ENCODE assay signal across 25 cellular contexts in genomic region chr3:178284180-178284579, GRCh38.
"Had no signal": no experiment of that assay in that cellular context is flagged by ENCODE, and none has a peak within 500 bp of the region (broad histone marks: within the 10 kb centered on the region; RNA-seq: fewer than 3 reads in every experiment).

No MANE protein-coding gene starts in this region.

- H3K4me1 Mint-ChIP-seq: naive thymus-derived CD8-positive, alpha-beta T cell; nephron progenitor cell; stimulated activated effector memory CD8-positive, alpha-beta T cell treated with anti-CD3 and anti-CD28 coated beads, Interleukin-12 subunit alpha, Interleukin-12 subunit beta, amount 100 ng/mL, for 72 hours had no signal

- DNase-seq: central memory CD4-positive, alpha-beta T cell; dorsolateral prefrontal cortex; effector CD4-positive, alpha-beta T cell; esophagus squamous epithelium; foreskin fibroblast; gastrocnemius medialis; heart left ventricle; left ventricle myocardium inferior; lower lobe of right lung; naive thymus-derived CD8-positive, alpha-beta T cell; nephron progenitor cell; nucleus accumbens; right cardiac atrium; sigmoid colon; stimulated activated CD4-positive, alpha-beta T cell treated with anti-CD3 and anti-CD28 coated beads, Interleukin-2, amount 100 ng/mL, for 24 hours; stimulated activated CD4-positive, alpha-beta T cell treated with anti-CD3 and anti-CD28 coated beads, Interleukin-4, amount 100 ng/mL, for 24 hours; stimulated activated naive CD8-positive, alpha-beta T cell treated with anti-CD3 and anti-CD28 coated beads, Interleukin-15, Interleukin-2, amounts not matched to agents 100 U/mL and 50 U/mL, for 24 hours; substantia nigra; testis; tibial artery had no signal

- H3K36me3 ChIP-seq: esophagus squamous epithelium, gastrocnemius medialis, heart left ventricle, left ventricle myocardium inferior, lower lobe of right lung, prostate gland, sigmoid colon, tibial artery had no signal

- H3K9me3 ChIP-seq: prostate gland, testis had no signal

- H3K4me3 Mint-ChIP-seq: naive thymus-derived CD8-positive, alpha-beta T cell; nephron progenitor cell; stimulated activated effector memory CD8-positive, alpha-beta T cell treated with anti-CD3 and anti-CD28 coated beads, Interleukin-12 subunit alpha, Interleukin-12 subunit beta, amount 100 ng/mL, for 72 hours; type B pancreatic cell had no signal

- H3K27me3 ChIP-seq: dorsolateral prefrontal cortex, esophagus squamous epithelium, gastrocnemius medialis, heart left ventricle, hepatocyte, sigmoid colon, testis, tibial artery had no signal

- H3K27me3 Mint-ChIP-seq: type B pancreatic cell had no signal

- H3K27ac ChIP-seq: dorsolateral prefrontal cortex, epithelial cell of prostate, esophagus squamous epithelium, gastrocnemius medialis, heart left ventricle, hepatocyte, left ventricle myocardium inferior, lower lobe of right lung, prostate gland, sigmoid colon, testis, tibial artery had no signal

- H3K4me1 ChIP-seq: esophagus squamous epithelium, gastrocnemius medialis, heart left ventricle, left ventricle myocardium inferior, lower lobe of right lung, prostate gland, testis had no signal

- H3K36me3 Mint-ChIP-seq: stimulated activated effector memory CD8-positive, alpha-beta T cell treated with anti-CD3 and anti-CD28 coated beads, Interleukin-12 subunit alpha, Interleukin-12 subunit beta, amount 100 ng/mL, for 72 hours; type B pancreatic cell had no signal

- ATAC-seq: gastrocnemius medialis; heart left ventricle; lower lobe of right lung; naive thymus-derived CD8-positive, alpha-beta T cell; right cardiac atrium; stimulated activated effector memory CD8-positive, alpha-beta T cell treated with anti-CD3 and anti-CD28 coated beads, Interleukin-12 subunit alpha, Interleukin-12 subunit beta, amount 100 ng/mL, for 72 hours; stimulated activated naive CD8-positive, alpha-beta T cell treated with anti-CD3 and anti-CD28 coated beads, Interleukin-15, Interleukin-2, amounts not matched to agents 100 U/mL and 50 U/mL, for 24 hours had no signal

- H3K27ac Mint-ChIP-seq: naive thymus-derived CD8-positive, alpha-beta T cell; nephron progenitor cell; stimulated activated effector memory CD8-positive, alpha-beta T cell treated with anti-CD3 and anti-CD28 coated beads, Interleukin-12 subunit alpha, Interleukin-12 subunit beta, amount 100 ng/mL, for 72 hours; type B pancreatic cell had no signal

- H3K4me3 ChIP-seq: dorsolateral prefrontal cortex, esophagus squamous epithelium, gastrocnemius medialis, heart left ventricle, hepatocyte, left ventricle myocardium inferior, lower lobe of right lung, prostate gland, sigmoid colon, testis, tibial artery had no signal
